ENCODE assay signal across 21 cellular contexts in the genomic region with DNA sequence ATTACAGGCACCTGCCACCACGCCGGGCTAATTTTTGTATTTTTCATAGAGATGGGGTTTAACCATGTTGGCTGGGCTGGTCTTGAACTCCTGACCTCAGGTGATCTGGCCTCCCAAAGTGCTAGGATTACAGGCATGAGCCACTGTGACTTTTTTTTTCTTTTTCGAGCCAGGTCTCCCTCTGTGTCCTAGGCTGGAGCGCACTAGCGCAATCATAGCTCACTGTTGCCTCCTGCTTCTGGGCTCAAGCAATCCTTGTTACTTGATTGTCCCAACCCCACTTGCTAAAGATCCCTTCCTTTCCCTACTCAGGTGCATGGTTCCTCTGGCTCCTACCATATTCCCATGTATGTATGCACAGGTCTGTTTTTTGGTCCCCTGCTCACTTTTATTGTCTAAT.
"Had no signal": no experiment of that assay in that cellular context is flagged by ENCODE, and none has a peak within 500 bp of the region (broad histone marks: within the 10 kb centered on the region; RNA-seq: fewer than 3 reads in every experiment).

No MANE protein-coding gene starts in this region.

- ATAC-seq: gastroesophageal sphincter, left colon, lower lobe of right lung, mucosa of descending colon had no signal

- H3K27ac Mint-ChIP-seq: activated CD4-positive, alpha-beta memory T cell treated with anti-CD3 and anti-CD28 coated beads, Interleukin-2, amount 10 ng/mL, durations not matched to agents 7 days and 5 days; activated naive CD4-positive, alpha-beta T cell treated with anti-CD3 and anti-CD28 coated beads, Interleukin-2, amount 50 U/mL, for 24 hours; stimulated activated effector memory CD8-positive, alpha-beta T cell treated with anti-CD3 and anti-CD28 coated beads, Interleukin-12 subunit alpha, Interleukin-12 subunit beta, amount 100 ng/mL, for 72 hours had no signal

- H3K4me3 ChIP-seq: adrenal gland, ascending aorta, esophagus muscularis mucosa, gastroesophageal sphincter, lower lobe of right lung, mucosa of descending colon, skin epidermis, transverse colon had no signal

- H3K27ac ChIP-seq: adrenal gland, ascending aorta, brain microvascular endothelial cell, esophagus muscularis mucosa, gastroesophageal sphincter, lower lobe of right lung, skin epidermis, transverse colon had no signal

- H3K4me1 Mint-ChIP-seq: central memory CD8-positive, alpha-beta T cell had no signal

- DNase-seq: activated CD4-positive, alpha-beta memory T cell treated with anti-CD3 and anti-CD28 coated beads, Interleukin-2, amount 10 ng/mL, durations not matched to agents 7 days and 5 days; activated CD4-positive, alpha-beta T cell treated with anti-CD3 and anti-CD28 coated beads for 48 hours; activated gamma-delta T cell treated with Interleukin-2 at 50 U/mL for 16 hours; activated T-cell treated with anti-CD3 and anti-CD28 coated beads for 4 hours; adrenal gland; brain microvascular endothelial cell; effector memory CD4-positive, alpha-beta T cell; head of caudate nucleus; left colon; lower lobe of right lung; mesendoderm; mucosa of descending colon; stimulated activated CD4-positive, alpha-beta T cell treated with anti-CD3 and anti-CD28 coated beads, Interleukin-2, amount 100 ng/mL, for 24 hours; transverse colon had no signal

- H3K27me3 ChIP-seq: adrenal gland, ascending aorta, brain microvascular endothelial cell, esophagus muscularis mucosa, gastroesophageal sphincter, transverse colon had no signal

- H3K27me3 Mint-ChIP-seq: activated CD4-positive, alpha-beta memory T cell treated with anti-CD3 and anti-CD28 coated beads, Interleukin-2, amount 10 ng/mL, durations not matched to agents 7 days and 5 days; activated naive CD4-positive, alpha-beta T cell treated with anti-CD3 and anti-CD28 coated beads, Interleukin-2, amount 50 U/mL, for 24 hours; central memory CD8-positive, alpha-beta T cell had no signal

- H3K36me3 ChIP-seq: adrenal gland, lower lobe of right lung, transverse colon had no signal

- H3K9me3 ChIP-seq: adrenal gland, ascending aorta, esophagus muscularis mucosa, gastroesophageal sphincter, lower lobe of right lung, mucosa of descending colon, transverse colon had no signal

- H3K9me3 Mint-ChIP-seq: activated CD4-positive, alpha-beta memory T cell treated with anti-CD3 and anti-CD28 coated beads, Interleukin-2, amount 10 ng/mL, durations not matched to agents 7 days and 5 days; activated naive CD4-positive, alpha-beta T cell treated with anti-CD3 and anti-CD28 coated beads, Interleukin-2, amount 50 U/mL, for 24 hours; central memory CD8-positive, alpha-beta T cell; stimulated activated effector memory CD8-positive, alpha-beta T cell treated with anti-CD3 and anti-CD28 coated beads, Interleukin-12 subunit alpha, Interleukin-12 subunit beta, amount 100 ng/mL, for 72 hours had no signal

- H3K4me3 Mint-ChIP-seq: activated CD4-positive, alpha-beta memory T cell treated with anti-CD3 and anti-CD28 coated beads, Interleukin-2, amount 10 ng/mL, durations not matched to agents 7 days and 5 days; activated naive CD4-positive, alpha-beta T cell treated with anti-CD3 and anti-CD28 coated beads, Interleukin-2, amount 50 U/mL, for 24 hours; central memory CD8-positive, alpha-beta T cell; stimulated activated effector memory CD8-positive, alpha-beta T cell treated with anti-CD3 and anti-CD28 coated beads, Interleukin-12 subunit alpha, Interleukin-12 subunit beta, amount 100 ng/mL, for 72 hours had no signal

- H3K4me1 ChIP-seq: ascending aorta, transverse colon had no signal
